Comparison of ENCODE assay signal across 20 cellular contexts in genomic region chr15:47405768-47406167, GRCh38.
"Had no signal": no experiment of that assay in that cellular context is flagged by ENCODE, and none has a peak within 500 bp of the region (broad histone marks: within the 10 kb centered on the region; RNA-seq: fewer than 3 reads in every experiment).

No MANE protein-coding gene starts in this region.

- H3K27me3 ChIP-seq: left lung, tibial artery had no signal

- DNase-seq: activated B cell treated with CpG ODN at 0.5 μM for 24 hours; activated CD4-positive, alpha-beta memory T cell treated with anti-CD3 and anti-CD28 coated beads, Interleukin-2, amount 10 ng/mL, durations not matched to agents 7 days and 5 days; activated CD4-positive, alpha-beta T cell treated with anti-CD3 and anti-CD28 coated beads for 4 hours; activated CD8-positive, alpha-beta memory T cell treated with anti-CD3 and anti-CD28 coated beads, Interleukin-2, amount 10 ng/mL, durations not matched to agents 7 days and 5 days; activated naive CD4-positive, alpha-beta T cell treated with Interleukin-2 at 50 U/mL for 16 hours; activated naive CD8-positive, alpha-beta T cell treated with anti-CD3 and anti-CD28 coated beads, Interleukin-2, amount 10 ng/mL, durations not matched to agents 7 days and 5 days; activated T-cell treated with anti-CD3 and anti-CD28 coated beads, Interleukin-2, amount 50 U/mL, for 1 hour; amygdala; caudate nucleus; erythroblast; foreskin melanocyte; hypothalamus; kidney; left lung; midbrain; nephron progenitor cell; retina; stimulated activated CD4-positive, alpha-beta T cell treated with anti-CD3 and anti-CD28 coated beads, Interleukin-1b, Interleukin-23, amount 100 ng/mL, for 48 hours; stimulated activated naive CD4-positive, alpha-beta T cell treated with Interleukin-2 at 50 U/mL for 16 hours; tibial artery had no signal

- H3K9me3 ChIP-seq: left lung, tibial artery had no signal

- H3K4me3 ChIP-seq: left lung, tibial artery had no signal

- H3K27ac ChIP-seq: left lung, tibial artery had no signal

- H3K36me3 ChIP-seq: left lung, tibial artery had no signal

- H3K4me1 ChIP-seq: left lung had no signal
